14 cellular contexts compared by ENCODE assay signal in genomic region chr6:26163733-26164505, GRCh38.
A peak's percentile ranks its signal among the peaks of the same experiment; 100 is the strongest.
DNase-seq lines count a peak whose midpoint lies in the region; ATAC-seq and FAIRE-seq lines count a peak whose summit lies in the region.
"Had no signal": no experiment of that assay in that cellular context is flagged by ENCODE, and none has a peak within 500 bp of the region (broad histone marks: within the 10 kb centered on the region; RNA-seq: fewer than 3 reads in every experiment).

No MANE protein-coding gene starts in this region.

- H3K27ac Mint-ChIP-seq in activated CD4-positive, alpha-beta T cell treated with anti-CD3 and anti-CD28 coated beads, Interleukin-2, amount 10 ng/mL, durations not matched to agents 7 days and 5 days, result peak overlapping the region; percentile 78
- H3K27ac Mint-ChIP-seq in activated CD8-positive, alpha-beta T cell treated with anti-CD3 and anti-CD28 coated beads, Interleukin-2, amount 10 ng/mL, durations not matched to agents 7 days and 5 days, result peak overlapping the region; percentile 61
- peak overlapping the region in 9 of 10 donors; percentile 56 to 92 (median 82) for H3K27ac Mint-ChIP-seq in naive thymus-derived CD8-positive, alpha-beta T cell

- CTCF ChIA-PET in activated CD4-positive, alpha-beta T cell treated with anti-CD3 and anti-CD28 coated beads, Interleukin-2, amount 10 ng/mL, durations not matched to agents 7 days and 5 days (lab: Charles Lee), result interaction anchor here (1.0 to 1.4 kb wide), 4 partner anchors 8 to 99 kb away, joined by 3 to 4 read pairs (median 3); no protein-coding TSS in a partner anchor
- CTCF ChIA-PET in activated CD8-positive, alpha-beta T cell treated with anti-CD3 and anti-CD28 coated beads, Interleukin-2, amount 10 ng/mL, durations not matched to agents 7 days and 5 days (lab: Charles Lee), result no interaction called here

- H3K27me3 Mint-ChIP-seq in activated CD4-positive, alpha-beta T cell treated with anti-CD3 and anti-CD28 coated beads, Interleukin-2, amount 10 ng/mL, durations not matched to agents 7 days and 5 days, result no peaks in the 10 kb centered on the region
- H3K27me3 Mint-ChIP-seq in activated CD8-positive, alpha-beta T cell treated with anti-CD3 and anti-CD28 coated beads, Interleukin-2, amount 10 ng/mL, durations not matched to agents 7 days and 5 days (ENCODE audit: low read depth), result no peaks in the 10 kb centered on the region
- no peaks in the 10 kb centered on the region for H3K27me3 Mint-ChIP-seq in naive thymus-derived CD8-positive, alpha-beta T cell

- no peak for DNase-seq in activated CD4-positive, alpha-beta T cell treated with anti-CD3 and anti-CD28 coated beads, Interleukin-2, amount 10 ng/mL, durations not matched to agents 7 days and 5 days
- no peak for DNase-seq in activated CD4-positive, alpha-beta T cell treated with anti-CD3 and anti-CD28 coated beads for 48 hours
- peak; percentile 63 for DNase-seq in LoVo (ENCODE audit: low spot score)
- DNase-seq in activated CD8-positive, alpha-beta T cell treated with anti-CD3 and anti-CD28 coated beads, Interleukin-2, amount 10 ng/mL, durations not matched to agents 7 days and 5 days, result no peak
- DNase-seq in naive thymus-derived CD8-positive, alpha-beta T cell, result no peak
- no peak for DNase-seq in RCC 7860 (ENCODE audit: low spot score)
- DNase-seq: cortex of kidney; NCI-H1092 treated with DMSO at 0.1 percent for 48 hours; stimulated activated naive CD4-positive, alpha-beta T cell treated with Interleukin-2 at 50 U/mL for 16 hours; uterus had no signal

- peaks cover 69% of the 10 kb centered on the region for H3K4me1 Mint-ChIP-seq in activated CD4-positive, alpha-beta T cell treated with anti-CD3 and anti-CD28 coated beads, Interleukin-2, amount 10 ng/mL, durations not matched to agents 7 days and 5 days
- peaks cover 67% of the 10 kb centered on the region for H3K4me1 Mint-ChIP-seq in activated CD8-positive, alpha-beta T cell treated with anti-CD3 and anti-CD28 coated beads, Interleukin-2, amount 10 ng/mL, durations not matched to agents 7 days and 5 days (ENCODE audit: low read depth)
- peaks cover 25 to 69% (median 46%) of the 10 kb centered on the region in 4 donors for H3K4me1 Mint-ChIP-seq in naive thymus-derived CD8-positive, alpha-beta T cell

- no peak for FAIRE-seq in RCC 7860 (lab: Jason Lieb, UNC)
- FAIRE-seq: frontal cortex had no signal

- H3K4me3 Mint-ChIP-seq in activated CD4-positive, alpha-beta T cell treated with anti-CD3 and anti-CD28 coated beads, Interleukin-2, amount 10 ng/mL, durations not matched to agents 7 days and 5 days, result no peak overlapping the region
- no peak overlapping the region for H3K4me3 Mint-ChIP-seq in activated CD8-positive, alpha-beta T cell treated with anti-CD3 and anti-CD28 coated beads, Interleukin-2, amount 10 ng/mL, durations not matched to agents 7 days and 5 days
- H3K4me3 Mint-ChIP-seq in naive thymus-derived CD8-positive, alpha-beta T cell, result peak overlapping the region in 8 of 10 donors; percentile 14 to 65 (median 56)

- H3K36me3 Mint-ChIP-seq in activated CD4-positive, alpha-beta T cell treated with anti-CD3 and anti-CD28 coated beads, Interleukin-2, amount 10 ng/mL, durations not matched to agents 7 days and 5 days (ENCODE audit: low read depth), result peaks cover 42% of the 10 kb centered on the region
- peaks cover 38% of the 10 kb centered on the region for H3K36me3 Mint-ChIP-seq in activated CD8-positive, alpha-beta T cell treated with anti-CD3 and anti-CD28 coated beads, Interleukin-2, amount 10 ng/mL, durations not matched to agents 7 days and 5 days (ENCODE audit: low read depth)
- H3K36me3 Mint-ChIP-seq in naive thymus-derived CD8-positive, alpha-beta T cell, result peaks cover 0 to 4% (median 0%) of the 10 kb centered on the region in 3 donors

- no peak for ATAC-seq in activated CD8-positive, alpha-beta T cell treated with anti-CD3 and anti-CD28 coated beads, Interleukin-2, amount 10 ng/mL, durations not matched to agents 7 days and 5 days
- ATAC-seq in naive thymus-derived CD8-positive, alpha-beta T cell, result peak in 1 of 2 donors; percentile 44
- ATAC-seq in GM21360 (IDR thresholded peaks at IDR 0.05; ENCODE audit: unreplicated experiment) (no peak), GM19324 (IDR thresholded peaks at IDR 0.05; ENCODE audit: low FRiP score, unreplicated experiment) (no peak)

- no peaks in the 10 kb centered on the region for H3K9me3 Mint-ChIP-seq in activated CD4-positive, alpha-beta T cell treated with anti-CD3 and anti-CD28 coated beads, Interleukin-2, amount 10 ng/mL, durations not matched to agents 7 days and 5 days
- H3K9me3 Mint-ChIP-seq in activated CD8-positive, alpha-beta T cell treated with anti-CD3 and anti-CD28 coated beads, Interleukin-2, amount 10 ng/mL, durations not matched to agents 7 days and 5 days (ENCODE audit: insufficient read depth), result no peaks in the 10 kb centered on the region
- no peaks in the 10 kb centered on the region for H3K9me3 Mint-ChIP-seq in naive thymus-derived CD8-positive, alpha-beta T cell
- H3K9me3 Mint-ChIP-seq: nephron had no signal

- POLR2A ChIA-PET in activated CD4-positive, alpha-beta T cell treated with anti-CD3 and anti-CD28 coated beads, Interleukin-2, amount 10 ng/mL, durations not matched to agents 7 days and 5 days (lab: Charles Lee), result no interaction called here
- POLR2A ChIA-PET in activated CD8-positive, alpha-beta T cell treated with anti-CD3 and anti-CD28 coated beads, Interleukin-2, amount 10 ng/mL, durations not matched to agents 7 days and 5 days (lab: Charles Lee), result interaction anchor here (0.7 to 22.3 kb wide), 8 partner anchors 9 to 138 kb away, joined by 3 to 3176 read pairs (median 8); a partner anchor contains a TSS
- POLR2A ChIA-PET in naive thymus-derived CD8-positive, alpha-beta T cell (lab: Charles Lee), result interaction anchor here (0.6 to 12.3 kb wide), 11 partner anchors 9 to 1701 kb away, joined by 3 to 288 read pairs (median 6); a partner anchor contains a TSS

Comparison
In these comparisons a context has a peak if more than half of its experiments do, and no peak if none do; other contexts are left out.
1. H3K4me3 Mint-ChIP-seq: peak in naive thymus-derived CD8-positive, alpha-beta T cell (8 of 10); none in activated CD4-positive, alpha-beta T cell treated with anti-CD3 and anti-CD28 coated beads, Interleukin-2, amount 10 ng/mL, durations not matched to agents 7 days and 5 days (single experiment) and activated CD8-positive, alpha-beta T cell treated with anti-CD3 and anti-CD28 coated beads, Interleukin-2, amount 10 ng/mL, durations not matched to agents 7 days and 5 days (single experiment).
2. Peak in every context shown above with its lines, with median percentiles within 50 percentile points of each other: H3K27ac Mint-ChIP-seq.